Comparison of ENCODE assay signal across 1 cellular context in the genomic region with DNA sequence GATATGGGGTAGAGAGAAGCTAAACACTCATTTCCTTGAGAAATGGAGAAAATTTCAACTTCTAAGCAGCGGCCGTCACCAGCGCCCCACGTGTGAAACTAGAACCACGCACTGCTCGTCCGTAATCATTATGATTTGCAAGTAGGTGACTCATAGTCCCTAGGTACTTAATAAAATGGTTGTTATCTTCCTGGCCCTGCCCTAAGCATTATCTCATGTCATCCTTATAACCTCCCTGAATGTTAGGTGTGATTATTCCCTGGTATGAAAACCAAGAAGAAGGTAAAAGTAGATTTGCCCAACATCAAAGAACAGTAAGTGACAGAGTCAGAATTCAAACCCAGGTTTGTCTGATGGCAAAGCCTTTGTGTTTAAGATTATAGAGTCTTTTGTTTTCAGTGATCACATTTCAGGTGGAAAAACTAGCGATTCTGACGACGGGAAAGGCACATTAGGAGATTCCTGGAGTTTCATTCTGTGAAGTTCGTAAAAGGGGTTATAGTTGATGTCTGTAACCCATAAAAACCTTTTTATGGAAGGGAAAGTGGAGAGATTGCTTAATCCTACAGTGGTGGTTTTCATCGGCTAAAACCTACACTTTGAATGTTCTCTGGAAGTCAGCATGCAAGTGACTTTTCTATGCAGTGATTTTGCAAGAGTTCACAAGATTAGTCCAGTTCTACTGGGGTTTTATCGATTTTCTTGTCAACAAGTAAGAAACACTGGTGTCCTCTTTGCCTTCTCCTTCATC.
TF ChIP-seq lines count a peak whose summit lies in the region.

No MANE protein-coding gene starts in this region.

TF ChIP-seq in HEK293, 187 proteins besides CTCF, POLR2A, EP300 and RAD21 (continued from another document):
- TF ChIP-seq, protein P1, sequence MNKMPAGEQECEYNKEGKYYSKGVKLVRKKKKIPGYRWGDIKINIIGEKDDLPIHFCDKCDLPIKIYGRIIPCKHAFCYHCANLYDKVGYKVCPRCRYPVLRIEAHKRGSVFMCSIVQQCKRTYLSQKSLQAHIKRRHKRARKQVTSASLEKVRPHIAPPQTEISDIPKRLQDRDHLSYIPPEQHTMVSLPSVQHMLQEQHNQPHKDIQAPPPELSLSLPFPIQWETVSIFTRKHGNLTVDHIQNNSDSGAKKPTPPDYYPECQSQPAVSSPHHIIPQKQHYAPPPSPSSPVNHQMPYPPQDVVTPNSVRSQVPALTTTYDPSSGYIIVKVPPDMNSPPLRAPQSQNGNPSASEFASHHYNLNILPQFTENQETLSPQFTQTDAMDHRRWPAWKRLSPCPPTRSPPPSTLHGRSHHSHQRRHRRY (tag by site-specific recombination; IDR thresholded peaks at IDR 0.05), result no peak
- TF ChIP-seq, protein P2, sequence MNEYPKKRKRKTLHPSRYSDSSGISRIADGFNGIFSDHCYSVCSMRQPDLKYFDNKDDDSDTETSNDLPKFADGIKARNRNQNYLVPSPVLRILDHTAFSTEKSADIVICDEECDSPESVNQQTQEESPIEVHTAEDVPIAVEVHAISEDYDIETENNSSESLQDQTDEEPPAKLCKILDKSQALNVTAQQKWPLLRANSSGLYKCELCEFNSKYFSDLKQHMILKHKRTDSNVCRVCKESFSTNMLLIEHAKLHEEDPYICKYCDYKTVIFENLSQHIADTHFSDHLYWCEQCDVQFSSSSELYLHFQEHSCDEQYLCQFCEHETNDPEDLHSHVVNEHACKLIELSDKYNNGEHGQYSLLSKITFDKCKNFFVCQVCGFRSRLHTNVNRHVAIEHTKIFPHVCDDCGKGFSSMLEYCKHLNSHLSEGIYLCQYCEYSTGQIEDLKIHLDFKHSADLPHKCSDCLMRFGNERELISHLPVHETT (tag by site-specific recombination; IDR thresholded peaks at IDR 0.05), result no peak
- TF ChIP-seq, protein P3, sequence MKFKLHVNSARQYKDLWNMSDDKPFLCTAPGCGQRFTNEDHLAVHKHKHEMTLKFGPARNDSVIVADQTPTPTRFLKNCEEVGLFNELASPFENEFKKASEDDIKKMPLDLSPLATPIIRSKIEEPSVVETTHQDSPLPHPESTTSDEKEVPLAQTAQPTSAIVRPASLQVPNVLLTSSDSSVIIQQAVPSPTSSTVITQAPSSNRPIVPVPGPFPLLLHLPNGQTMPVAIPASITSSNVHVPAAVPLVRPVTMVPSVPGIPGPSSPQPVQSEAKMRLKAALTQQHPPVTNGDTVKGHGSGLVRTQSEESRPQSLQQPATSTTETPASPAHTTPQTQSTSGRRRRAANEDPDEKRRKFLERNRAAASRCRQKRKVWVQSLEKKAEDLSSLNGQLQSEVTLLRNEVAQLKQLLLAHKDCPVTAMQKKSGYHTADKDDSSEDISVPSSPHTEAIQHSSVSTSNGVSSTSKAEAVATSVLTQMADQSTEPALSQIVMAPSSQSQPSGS (tag by site-specific recombination; IDR thresholded peaks at IDR 0.05; ENCODE audit: low read depth), result peak; percentile 40
- TF ChIP-seq, protein P4, sequence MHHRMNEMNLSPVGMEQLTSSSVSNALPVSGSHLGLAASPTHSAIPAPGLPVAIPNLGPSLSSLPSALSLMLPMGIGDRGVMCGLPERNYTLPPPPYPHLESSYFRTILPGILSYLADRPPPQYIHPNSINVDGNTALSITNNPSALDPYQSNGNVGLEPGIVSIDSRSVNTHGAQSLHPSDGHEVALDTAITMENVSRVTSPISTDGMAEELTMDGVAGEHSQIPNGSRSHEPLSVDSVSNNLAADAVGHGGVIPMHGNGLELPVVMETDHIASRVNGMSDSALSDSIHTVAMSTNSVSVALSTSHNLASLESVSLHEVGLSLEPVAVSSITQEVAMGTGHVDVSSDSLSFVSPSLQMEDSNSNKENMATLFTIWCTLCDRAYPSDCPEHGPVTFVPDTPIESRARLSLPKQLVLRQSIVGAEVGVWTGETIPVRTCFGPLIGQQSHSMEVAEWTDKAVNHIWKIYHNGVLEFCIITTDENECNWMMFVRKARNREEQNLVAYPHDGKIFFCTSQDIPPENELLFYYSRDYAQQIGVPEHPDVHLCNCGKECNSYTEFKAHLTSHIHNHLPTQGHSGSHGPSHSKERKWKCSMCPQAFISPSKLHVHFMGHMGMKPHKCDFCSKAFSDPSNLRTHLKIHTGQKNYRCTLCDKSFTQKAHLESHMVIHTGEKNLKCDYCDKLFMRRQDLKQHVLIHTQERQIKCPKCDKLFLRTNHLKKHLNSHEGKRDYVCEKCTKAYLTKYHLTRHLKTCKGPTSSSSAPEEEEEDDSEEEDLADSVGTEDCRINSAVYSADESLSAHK (tag by site-specific recombination; IDR thresholded peaks at IDR 0.05), result peak; percentile 55
- TF ChIP-seq FEZF1 (tag by site-specific recombination; IDR thresholded peaks at IDR 0.05) (peak; percentile 82), ZNF2 (tag by site-specific recombination; IDR thresholded peaks at IDR 0.05) (no peak), ZNF391 (tag by site-specific recombination; IDR thresholded peaks at IDR 0.05; ENCODE audit: borderline replicate concordance, low read depth) (peak; percentile 45; the same call in 1 of the 2 replicates), ZEB2 (tag by site-specific recombination; IDR thresholded peaks at IDR 0.05) (peak; percentile 68; the same call in 1 of the 2 replicates), HOXD13 (CRISPR knock-in tag; IDR thresholded peaks at IDR 0.05; ENCODE audit: borderline replicate concordance) (no peak), ZNF324 (tag by site-specific recombination; IDR thresholded peaks at IDR 0.05) (peak; percentile 64; the same call in 1 of the 2 replicates), ZNF660 (tag by site-specific recombination; IDR thresholded peaks at IDR 0.05) (no peak), SP7 (tag by site-specific recombination; IDR thresholded peaks at IDR 0.05) (peak; percentile 95), GLIS1 (tag by site-specific recombination; IDR thresholded peaks at IDR 0.05) (peak; percentile 61), ZNF426 (tag by site-specific recombination; IDR thresholded peaks at IDR 0.05) (no peak), ZNF629 (tag by site-specific recombination; IDR thresholded peaks at IDR 0.05) (peak; percentile 56), ZBTB20 (tag by site-specific recombination; IDR thresholded peaks at IDR 0.05) (peak; percentile 69), ZNF843 (tag by site-specific recombination; IDR thresholded peaks at IDR 0.05) (peak; percentile 72; the same call in 1 of the 2 replicates)
- TF ChIP-seq, protein P5, sequence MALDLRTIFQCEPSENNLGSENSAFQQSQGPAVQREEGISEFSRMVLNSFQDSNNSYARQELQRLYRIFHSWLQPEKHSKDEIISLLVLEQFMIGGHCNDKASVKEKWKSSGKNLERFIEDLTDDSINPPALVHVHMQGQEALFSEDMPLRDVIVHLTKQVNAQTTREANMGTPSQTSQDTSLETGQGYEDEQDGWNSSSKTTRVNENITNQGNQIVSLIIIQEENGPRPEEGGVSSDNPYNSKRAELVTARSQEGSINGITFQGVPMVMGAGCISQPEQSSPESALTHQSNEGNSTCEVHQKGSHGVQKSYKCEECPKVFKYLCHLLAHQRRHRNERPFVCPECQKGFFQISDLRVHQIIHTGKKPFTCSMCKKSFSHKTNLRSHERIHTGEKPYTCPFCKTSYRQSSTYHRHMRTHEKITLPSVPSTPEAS (tag by site-specific recombination; IDR thresholded peaks at IDR 0.05), result 0 out of 2 replicates have a peak, but pooled peaks have one; percentile 18
- TF ChIP-seq, protein P6, sequence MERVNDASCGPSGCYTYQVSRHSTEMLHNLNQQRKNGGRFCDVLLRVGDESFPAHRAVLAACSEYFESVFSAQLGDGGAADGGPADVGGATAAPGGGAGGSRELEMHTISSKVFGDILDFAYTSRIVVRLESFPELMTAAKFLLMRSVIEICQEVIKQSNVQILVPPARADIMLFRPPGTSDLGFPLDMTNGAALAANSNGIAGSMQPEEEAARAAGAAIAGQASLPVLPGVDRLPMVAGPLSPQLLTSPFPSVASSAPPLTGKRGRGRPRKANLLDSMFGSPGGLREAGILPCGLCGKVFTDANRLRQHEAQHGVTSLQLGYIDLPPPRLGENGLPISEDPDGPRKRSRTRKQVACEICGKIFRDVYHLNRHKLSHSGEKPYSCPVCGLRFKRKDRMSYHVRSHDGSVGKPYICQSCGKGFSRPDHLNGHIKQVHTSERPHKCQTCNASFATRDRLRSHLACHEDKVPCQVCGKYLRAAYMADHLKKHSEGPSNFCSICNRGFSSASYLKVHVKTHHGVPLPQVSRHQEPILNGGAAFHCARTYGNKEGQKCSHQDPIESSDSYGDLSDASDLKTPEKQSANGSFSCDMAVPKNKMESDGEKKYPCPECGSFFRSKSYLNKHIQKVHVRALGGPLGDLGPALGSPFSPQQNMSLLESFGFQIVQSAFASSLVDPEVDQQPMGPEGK (tag by site-specific recombination; IDR thresholded peaks at IDR 0.05), result no peak
- TF ChIP-seq, protein P7, sequence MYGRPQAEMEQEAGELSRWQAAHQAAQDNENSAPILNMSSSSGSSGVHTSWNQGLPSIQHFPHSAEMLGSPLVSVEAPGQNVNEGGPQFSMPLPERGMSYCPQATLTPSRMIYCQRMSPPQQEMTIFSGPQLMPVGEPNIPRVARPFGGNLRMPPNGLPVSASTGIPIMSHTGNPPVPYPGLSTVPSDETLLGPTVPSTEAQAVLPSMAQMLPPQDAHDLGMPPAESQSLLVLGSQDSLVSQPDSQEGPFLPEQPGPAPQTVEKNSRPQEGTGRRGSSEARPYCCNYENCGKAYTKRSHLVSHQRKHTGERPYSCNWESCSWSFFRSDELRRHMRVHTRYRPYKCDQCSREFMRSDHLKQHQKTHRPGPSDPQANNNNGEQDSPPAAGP (tag by site-specific recombination; IDR thresholded peaks at IDR 0.05), result peak; percentile 90
- TF ChIP-seq, protein P8, sequence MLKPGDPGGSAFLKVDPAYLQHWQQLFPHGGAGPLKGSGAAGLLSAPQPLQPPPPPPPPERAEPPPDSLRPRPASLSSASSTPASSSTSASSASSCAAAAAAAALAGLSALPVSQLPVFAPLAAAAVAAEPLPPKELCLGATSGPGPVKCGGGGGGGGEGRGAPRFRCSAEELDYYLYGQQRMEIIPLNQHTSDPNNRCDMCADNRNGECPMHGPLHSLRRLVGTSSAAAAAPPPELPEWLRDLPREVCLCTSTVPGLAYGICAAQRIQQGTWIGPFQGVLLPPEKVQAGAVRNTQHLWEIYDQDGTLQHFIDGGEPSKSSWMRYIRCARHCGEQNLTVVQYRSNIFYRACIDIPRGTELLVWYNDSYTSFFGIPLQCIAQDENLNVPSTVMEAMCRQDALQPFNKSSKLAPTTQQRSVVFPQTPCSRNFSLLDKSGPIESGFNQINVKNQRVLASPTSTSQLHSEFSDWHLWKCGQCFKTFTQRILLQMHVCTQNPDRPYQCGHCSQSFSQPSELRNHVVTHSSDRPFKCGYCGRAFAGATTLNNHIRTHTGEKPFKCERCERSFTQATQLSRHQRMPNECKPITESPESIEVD (tag by site-specific recombination; IDR thresholded peaks at IDR 0.05), result peak; percentile 95
- TF ChIP-seq, protein P9, sequence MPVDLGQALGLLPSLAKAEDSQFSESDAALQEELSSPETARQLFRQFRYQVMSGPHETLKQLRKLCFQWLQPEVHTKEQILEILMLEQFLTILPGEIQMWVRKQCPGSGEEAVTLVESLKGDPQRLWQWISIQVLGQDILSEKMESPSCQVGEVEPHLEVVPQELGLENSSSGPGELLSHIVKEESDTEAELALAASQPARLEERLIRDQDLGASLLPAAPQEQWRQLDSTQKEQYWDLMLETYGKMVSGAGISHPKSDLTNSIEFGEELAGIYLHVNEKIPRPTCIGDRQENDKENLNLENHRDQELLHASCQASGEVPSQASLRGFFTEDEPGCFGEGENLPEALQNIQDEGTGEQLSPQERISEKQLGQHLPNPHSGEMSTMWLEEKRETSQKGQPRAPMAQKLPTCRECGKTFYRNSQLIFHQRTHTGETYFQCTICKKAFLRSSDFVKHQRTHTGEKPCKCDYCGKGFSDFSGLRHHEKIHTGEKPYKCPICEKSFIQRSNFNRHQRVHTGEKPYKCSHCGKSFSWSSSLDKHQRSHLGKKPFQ (tag by site-specific recombination; IDR thresholded peaks at IDR 0.05), result peak; percentile 63; the same call in 1 of the 2 replicates
